ENCODE assay signal across 1 cellular context in the genomic region with DNA sequence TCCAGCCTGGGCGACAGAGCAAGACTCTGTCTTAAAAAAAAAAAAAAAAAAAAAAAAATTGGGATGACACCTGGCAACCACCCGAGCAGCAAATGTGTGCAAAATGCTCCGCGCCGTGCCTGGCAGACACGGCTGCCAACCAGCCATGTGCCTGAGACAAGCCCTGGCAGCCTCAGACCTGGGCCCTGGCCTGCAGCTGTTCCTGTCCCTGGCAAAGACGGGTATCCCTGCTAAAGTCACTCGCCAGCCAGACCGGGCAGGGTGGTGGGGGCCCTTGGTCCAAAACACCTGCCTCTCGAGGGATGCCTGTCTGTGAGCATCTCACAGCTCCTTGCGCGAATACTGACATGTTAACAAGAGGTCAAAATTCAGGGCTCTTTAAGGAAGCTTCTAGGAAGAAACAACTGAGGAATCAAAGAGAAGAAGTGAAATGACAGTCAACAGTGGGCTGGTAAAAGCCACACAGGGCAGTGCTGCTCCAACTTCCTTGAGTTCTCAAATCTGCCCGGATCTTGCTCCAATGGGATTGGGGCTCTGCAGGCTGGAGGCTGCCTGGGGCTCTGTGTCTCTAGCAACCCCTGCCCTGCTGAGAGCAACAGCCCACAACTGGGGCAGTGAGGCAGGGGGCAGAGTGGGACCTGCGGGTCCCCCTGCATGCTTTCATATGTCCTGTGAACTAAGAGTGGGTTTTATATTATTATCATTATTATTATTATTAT.
TF ChIP-seq lines count a peak whose summit lies in the region.

No MANE protein-coding gene starts in this region.

TF ChIP-seq in HCT116, 20 proteins besides CTCF, POLR2A, EP300 and RAD21 (continued from another document):
- TF ChIP-seq SIN3A (IDR thresholded peaks at IDR 0.05; ENCODE audit: low read depth) = no peak
- no peak for TF ChIP-seq SP1 (IDR thresholded peaks at IDR 0.05; ENCODE audit: low read depth)
- no peak for TF ChIP-seq EGR1 (IDR thresholded peaks at IDR 0.05; ENCODE audit: low read depth)
- TF ChIP-seq EZH2phosphoT487 (IDR thresholded peaks at IDR 0.05; ENCODE audit: borderline replicate concordance) = no peak
- TF ChIP-seq, protein P1, sequence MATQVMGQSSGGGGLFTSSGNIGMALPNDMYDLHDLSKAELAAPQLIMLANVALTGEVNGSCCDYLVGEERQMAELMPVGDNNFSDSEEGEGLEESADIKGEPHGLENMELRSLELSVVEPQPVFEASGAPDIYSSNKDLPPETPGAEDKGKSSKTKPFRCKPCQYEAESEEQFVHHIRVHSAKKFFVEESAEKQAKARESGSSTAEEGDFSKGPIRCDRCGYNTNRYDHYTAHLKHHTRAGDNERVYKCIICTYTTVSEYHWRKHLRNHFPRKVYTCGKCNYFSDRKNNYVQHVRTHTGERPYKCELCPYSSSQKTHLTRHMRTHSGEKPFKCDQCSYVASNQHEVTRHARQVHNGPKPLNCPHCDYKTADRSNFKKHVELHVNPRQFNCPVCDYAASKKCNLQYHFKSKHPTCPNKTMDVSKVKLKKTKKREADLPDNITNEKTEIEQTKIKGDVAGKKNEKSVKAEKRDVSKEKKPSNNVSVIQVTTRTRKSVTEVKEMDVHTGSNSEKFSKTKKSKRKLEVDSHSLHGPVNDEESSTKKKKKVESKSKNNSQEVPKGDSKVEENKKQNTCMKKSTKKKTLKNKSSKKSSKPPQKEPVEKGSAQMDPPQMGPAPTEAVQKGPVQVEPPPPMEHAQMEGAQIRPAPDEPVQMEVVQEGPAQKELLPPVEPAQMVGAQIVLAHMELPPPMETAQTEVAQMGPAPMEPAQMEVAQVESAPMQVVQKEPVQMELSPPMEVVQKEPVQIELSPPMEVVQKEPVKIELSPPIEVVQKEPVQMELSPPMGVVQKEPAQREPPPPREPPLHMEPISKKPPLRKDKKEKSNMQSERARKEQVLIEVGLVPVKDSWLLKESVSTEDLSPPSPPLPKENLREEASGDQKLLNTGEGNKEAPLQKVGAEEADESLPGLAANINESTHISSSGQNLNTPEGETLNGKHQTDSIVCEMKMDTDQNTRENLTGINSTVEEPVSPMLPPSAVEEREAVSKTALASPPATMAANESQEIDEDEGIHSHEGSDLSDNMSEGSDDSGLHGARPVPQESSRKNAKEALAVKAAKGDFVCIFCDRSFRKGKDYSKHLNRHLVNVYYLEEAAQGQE (IDR thresholded peaks at IDR 0.05; ENCODE audit: low read depth) = no peak
- no peak for TF ChIP-seq YY1 (IDR thresholded peaks at IDR 0.05; ENCODE audit: extremely low read depth, insufficient replicate concordance, low read depth, low read length)
- TF ChIP-seq ZNF274 (IDR thresholded peaks at IDR 0.05; ENCODE audit: low read depth, low read length) = no peak
- TF ChIP-seq POLR2AphosphoS5 (IDR thresholded peaks at IDR 0.05; ENCODE audit: low read depth, low read length) = no peak; the same call in 1 of the 2 replicates
- TF ChIP-seq, protein P2, sequence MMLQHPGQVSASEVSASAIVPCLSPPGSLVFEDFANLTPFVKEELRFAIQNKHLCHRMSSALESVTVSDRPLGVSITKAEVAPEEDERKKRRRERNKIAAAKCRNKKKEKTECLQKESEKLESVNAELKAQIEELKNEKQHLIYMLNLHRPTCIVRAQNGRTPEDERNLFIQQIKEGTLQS (IDR thresholded peaks at IDR 0.05) = no peak
- no peak for TF ChIP-seq JUND (IDR thresholded peaks at IDR 0.05)
- TF ChIP-seq SRF (IDR thresholded peaks at IDR 0.05; ENCODE audit: low read depth) = no peak
TF ChIP-seq in HCT116: peak in this region for 0.
